17 cellular contexts compared by ENCODE assay signal in genomic region chr2:77363277-77363676, GRCh38.
"Had no signal": no experiment of that assay in that cellular context is flagged by ENCODE, and none has a peak within 500 bp of the region (broad histone marks: within the 10 kb centered on the region; RNA-seq: fewer than 3 reads in every experiment).

No MANE protein-coding gene starts in this region.

- H3K9me3 ChIP-seq: SJSA1 had no signal

- H3K27me3 ChIP-seq: SJSA1 had no signal

- H3K4me1 ChIP-seq: SJSA1 had no signal

- H3K36me3 ChIP-seq: SJSA1 had no signal

- H3K27ac ChIP-seq: HL-60, SJSA1, SK-N-MC had no signal

- DNase-seq: KBM-7, MV-4-11, NCI-H1048, NCI-H1436 treated with DMSO at 0.1 percent for 48 hours, NCI-H1694, NCI-H187 treated with DMSO at 0.1 percent for 48 hours, NCI-H2107, NCI-H2171 treated with DMSO at 0.1 percent for 48 hours, NCI-H446 treated with DMSO at 0.1 percent for 48 hours, NCI-H524 treated with DMSO at 0.1 percent for 48 hours, NCI-H69, Right ventricle myocardium superior, RPMI8226, SIG-M5 had no signal

- H3K4me3 ChIP-seq: SJSA1, SK-N-MC had no signal
